8 cellular contexts compared by ENCODE assay signal in the genomic region with DNA sequence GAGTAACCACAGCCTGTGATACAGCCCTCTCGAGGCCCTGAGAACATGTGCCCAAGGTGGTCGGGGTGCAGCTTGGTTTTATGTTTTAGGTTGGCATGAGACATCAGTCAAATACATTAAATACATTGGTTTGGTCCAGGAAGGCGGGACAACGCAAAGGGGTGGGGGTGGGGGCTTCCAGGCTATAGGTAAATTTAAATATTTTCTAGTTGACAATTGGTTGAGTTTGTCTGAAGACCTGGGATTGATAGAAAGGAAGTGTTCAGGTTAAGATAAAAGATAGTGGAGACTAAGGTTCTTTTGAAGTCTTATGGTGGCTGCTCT. TPM values are rescaled to one million over a fixed set of nuclear protein-coding genes. Genes with fewer than 3 reads are reported as not detected.
A peak's percentile ranks its signal among the peaks of the same experiment; 100 is the strongest.
DNase-seq lines count a peak whose midpoint lies in the region; ATAC-seq and TF ChIP-seq lines count a peak whose summit lies in the region.

No MANE protein-coding gene starts in this region.

- no peak overlapping the region for H3K23ac ChIP-seq in trophoblast cell (ENCODE audit: low read length)

- no peak overlapping the region for H2AK5ac ChIP-seq in trophoblast cell (ENCODE audit: low read length)

- no peak overlapping the region for H4K91ac ChIP-seq in trophoblast cell (ENCODE audit: low read depth, low read length)

- peak overlapping the region; percentile 91 for H3K4ac ChIP-seq in trophoblast cell (ENCODE audit: low read depth, low read length)

- peak overlapping the region; percentile 91 for H3K4me3 ChIP-seq in SU-DHL-6 (ENCODE audit: insufficient read depth, low read length, poor library complexity, severe bottlenecking)
- peak overlapping the region; percentile 25 for H3K4me3 ChIP-seq in trophoblast cell (ENCODE audit: low read depth, low read length)

- no peaks in the 10 kb centered on the region; the same call in 1 of the 2 replicates for H3F3A ChIP-seq in SU-DHL-6 (ENCODE audit: insufficient read depth)

- H3K27me3 Mint-ChIP-seq in endothelial cell (ENCODE audit: unreplicated experiment) = peaks cover 10% of the 10 kb centered on the region

- H3K27ac Mint-ChIP-seq in endothelial cell (ENCODE audit: unreplicated experiment) = no peak overlapping the region

- H3K79me2 ChIP-seq in SU-DHL-6 (ENCODE audit: insufficient read depth, low read length) = peaks cover 61% of the 10 kb centered on the region
- peaks cover 12% of the 10 kb centered on the region for H3K79me2 ChIP-seq in trophoblast cell (ENCODE audit: control insufficient read depth, insufficient read depth, low read length, poor library complexity)

- H3K27ac ChIP-seq in SU-DHL-6 (ENCODE audit: low read depth, low read length) (peak overlapping the region; percentile 86), trophoblast cell (ENCODE audit: low read depth, low read length) (peak overlapping the region; percentile 99)

- DNase-seq in endothelial cell (ENCODE audit: low spot score) (no peak), trophoblast cell (no peak), HK-2 (ENCODE audit: unreplicated experiment) (no peak), NCI-H1048 (lab: John Stamatoyannopoulos, UW) (no peak), omental fat pad (ENCODE audit: low spot score) (no peak), AG08395 (ENCODE audit: low spot score) (no peak)

- no peak overlapping the region for H2BK5ac ChIP-seq in trophoblast cell (ENCODE audit: low read depth, low read length, poor library complexity)

- H2AFZ ChIP-seq in SU-DHL-6 (ENCODE audit: low read depth, low read length, severe bottlenecking) = peak overlapping the region; percentile 85
- H2AFZ ChIP-seq in trophoblast cell (ENCODE audit: insufficient read depth, low read length, poor library complexity) = peak overlapping the region; percentile 95

- no peaks in the 10 kb centered on the region for H3K9me3 Mint-ChIP-seq in endothelial cell (ENCODE audit: unreplicated experiment)

- H2BK12ac ChIP-seq in trophoblast cell (ENCODE audit: low read length) = no peak overlapping the region

- H3K4me3 Mint-ChIP-seq in endothelial cell (ENCODE audit: unreplicated experiment) = peak overlapping the region; percentile 95

- H4K12ac ChIP-seq in trophoblast cell (ENCODE audit: low read depth, low read length) = no peak overlapping the region

- WGBS in trophoblast cell (ENCODE audit: extremely low coverage, insufficient coverage, insufficient read length) = no CpG with 5 or more reads among the region's 4 CpGs

- no peak overlapping the region for H3K18ac ChIP-seq in trophoblast cell (ENCODE audit: low read length)

- H3K9ac ChIP-seq in ES-I3 (ENCODE audit: low read depth, low read length) (peak overlapping the region; percentile 82), SU-DHL-6 (ENCODE audit: low read length) (peak overlapping the region; percentile 87), trophoblast cell (ENCODE audit: low read length) (no peak overlapping the region)

- no peaks in the 10 kb centered on the region for H3K27me3 ChIP-seq in SU-DHL-6 (ENCODE audit: low read length)
- H3K27me3 ChIP-seq in trophoblast cell (ENCODE audit: insufficient read depth, low read length) = no peaks in the 10 kb centered on the region

- no peak for ATAC-seq in omental fat pad (ENCODE audit: low FRiP score)

- H4K8ac ChIP-seq in trophoblast cell (ENCODE audit: low read depth, low read length) = no peak overlapping the region

- H3K4me2 ChIP-seq in SU-DHL-6 (ENCODE audit: low read depth, low read length, poor library complexity, severe bottlenecking) = peak overlapping the region; percentile 96
- H3K4me2 ChIP-seq in trophoblast cell (ENCODE audit: low read length) = peak overlapping the region; percentile 80

- H3K9me3 ChIP-seq in ES-I3 (ENCODE audit: control insufficient read depth, insufficient read depth, low read length) = no peaks in the 10 kb centered on the region
- H3K9me3 ChIP-seq in SU-DHL-6 (ENCODE audit: insufficient read depth, low read length) = no peaks in the 10 kb centered on the region
- no peaks in the 10 kb centered on the region for H3K9me3 ChIP-seq in trophoblast cell (ENCODE audit: insufficient read depth, low read depth, low read length)

- H2BK120ac ChIP-seq in trophoblast cell (ENCODE audit: insufficient read depth, low read length, poor library complexity) = no peak overlapping the region

- no peak overlapping the region for H3K14ac ChIP-seq in trophoblast cell (ENCODE audit: low read length)

- no peaks in the 10 kb centered on the region for H3K9me2 ChIP-seq in SU-DHL-6 (replicated peaks; ENCODE audit: insufficient read depth, low read length)

- H3K79me1 ChIP-seq in trophoblast cell (ENCODE audit: low read length) = peaks cover 19% of the 10 kb centered on the region

- no peak for TF ChIP-seq CTCF in SU-DHL-6 (IDR thresholded peaks at IDR 0.05; ENCODE audit: insufficient read depth, low read length, poor library complexity, severe bottlenecking)
- no peak for TF ChIP-seq CTCF in endothelial cell (IDR thresholded peaks at IDR 0.05; ENCODE audit: unreplicated experiment)
- TF ChIP-seq CTCF in omental fat pad (IDR thresholded peaks at IDR 0.05) = no peak

- peaks cover 2% of the 10 kb centered on the region; the same call in 1 of the 2 replicates for H4K20me1 ChIP-seq in SU-DHL-6 (ENCODE audit: low read depth, low read length)

- peaks cover 30% of the 10 kb centered on the region for H3K4me1 Mint-ChIP-seq in endothelial cell (ENCODE audit: unreplicated experiment)

- H3K36me3 Mint-ChIP-seq in endothelial cell (ENCODE audit: low read depth, unreplicated experiment) = peaks cover 9% of the 10 kb centered on the region

- H3K36me3 ChIP-seq in ES-I3 (ENCODE audit: insufficient read depth, low read length) = peaks cover 3% of the 10 kb centered on the region; the same call in 1 of the 2 replicates
- H3K36me3 ChIP-seq in SU-DHL-6 (ENCODE audit: low read length) = no peaks in the 10 kb centered on the region
- peaks cover 3 to 10% of the 10 kb centered on the region in 2 experiments for H3K36me3 ChIP-seq in trophoblast cell (ENCODE audit: control insufficient read depth in 1 of 2, insufficient read depth in 2 of 2, low read length in 2 of 2)

- H3K4me1 ChIP-seq in ES-I3 (ENCODE audit: insufficient read depth, low read length) (0 out of 2 replicates have a peak, but pooled peaks cover 5% of the 10 kb centered on the region), trophoblast cell (ENCODE audit: control insufficient read depth in 1 of 2, insufficient read depth in 2 of 2, low read length in 2 of 2) (peaks cover 4 to 9% of the 10 kb centered on the region in 2 experiments)

RNA-seq across cellular contexts. Expression of a gene that starts 1.2 kb away (rescaled TPM):
- total RNA-seq in endothelial cell (ENCODE audit: unreplicated experiment) (16.2 TPM), omental fat pad (1 to 10 TPM; 3.5 to 4.4 (median 3.9) TPM)
- 11.6 and 12.3 TPM in 2 replicates for polyA plus RNA-seq in trophoblast cell (2013)

RNA-seq across cellular contexts. Expression of a gene that starts 42.1 kb away (rescaled TPM):
- total RNA-seq in endothelial cell (ENCODE audit: unreplicated experiment) (not detected), omental fat pad (not detected)
- 0.08 TPM in 1 of 2 replicates, not detected in the other for polyA plus RNA-seq in trophoblast cell (2013)
